In genomic region chr18:46917108-46917807, GRCh38 we compare ENCODE assay signal across 8 cellular contexts. TPM values are rescaled to one million over a fixed set of nuclear protein-coding genes. Genes with fewer than 3 reads are reported as not detected.
DNase-seq lines count a peak whose midpoint lies in the region; ATAC-seq, FAIRE-seq and TF ChIP-seq lines count a peak whose summit lies in the region.

Gene KATNAL2 (plus strand): TSS chr18:46917602. CDS start chr18:46946873, 29,271 bp downstream.
Gene PIAS2 (minus strand): TSS chr18:46917507. CDS start chr18:46917345, 162 bp downstream.

- peaks cover 30% of the 10 kb centered on the region for H3K4me1 Mint-ChIP-seq in activated B cell treated with CpG ODN at 0.5 μM for 24 hours

- FAIRE-seq in A549 (lab: Jason Lieb, UNC): no peak

- peak within 1 kb of the TSS; percentile 77 for H3K4me2 ChIP-seq in A549

- no peak for TF ChIP-seq RAD21 in A549 (conservative IDR thresholded peaks at IDR 0.05 in 1 of 2, IDR thresholded peaks at IDR 0.05 in 1 of 2)

- peak within 1 kb of the TSS; percentile 96 for H3K4me3 ChIP-seq in A549

- CTCF ChIA-PET in A549 (lab: Yijun Ruan, JAX) (no interaction called here), activated B cell treated with CpG ODN at 0.5 μM for 24 hours (lab: Charles Lee) (no interaction called here)

- no peaks in the 10 kb centered on the region for H3K9me3 Mint-ChIP-seq in activated B cell treated with CpG ODN at 0.5 μM for 24 hours

- no peaks in the 10 kb centered on the region for H3K9me3 ChIP-seq in A549

- POLR2A ChIA-PET in A549 (lab: Yijun Ruan, JAX) (interaction anchor here (1.0 to 1.2 kb wide), 2 partner anchors 40 to 233 kb away, joined by 3 read pairs; no protein-coding TSS in a partner anchor), activated B cell treated with CpG ODN at 0.5 μM for 24 hours (lab: Charles Lee) (interaction anchor here (0.5 to 1.4 kb wide), 8 partner anchors 8 to 744 kb away, joined by 3 to 5 read pairs (median 4); partner anchors contain the start of gene HDHD2)

- H3K4me1 ChIP-seq in A549: peaks cover 12% of the 10 kb centered on the region; the same call in 1 of the 3 replicates

- no peak for TF ChIP-seq CTCF in A549 (IDR thresholded peaks at IDR 0.05)
- no peak for TF ChIP-seq CTCF in activated B cell treated with CpG ODN at 0.5 μM for 24 hours (IDR thresholded peaks at IDR 0.05)

- H3K36me3 Mint-ChIP-seq in activated B cell treated with CpG ODN at 0.5 μM for 24 hours (ENCODE audit: low read depth): no peaks in the 10 kb centered on the region

- TF ChIP-seq EP300 in A549 (IDR thresholded peaks at IDR 0.05): no peak

- TF ChIP-seq POLR2A in A549 (IDR thresholded peaks at IDR 0.05; ENCODE audit: low read length): peak; percentile 78

- peak within 1 kb of the TSS; percentile 87 for H3K4me3 Mint-ChIP-seq in activated B cell treated with CpG ODN at 0.5 μM for 24 hours

- peak; percentile 87 to 91 for ATAC-seq in A549
- peak; percentile 68 for ATAC-seq in GM18517 (IDR thresholded peaks at IDR 0.05; ENCODE audit: unreplicated experiment)
- peak; percentile 87 for ATAC-seq in HG03025 (IDR thresholded peaks at IDR 0.05; ENCODE audit: low FRiP score, unreplicated experiment)
- ATAC-seq in activated B cell treated with CpG ODN at 0.5 μM for 24 hours (ENCODE audit: low read depth): peak; percentile 93

- WGBS in A549 (ENCODE audit: missing lambda C conversion rate): 0% methylated on average over 15 of the region's 107 CpGs

- intact Hi-C loops in activated B cell treated with CpG ODN at 0.5 μM for 24 hours (cut with micrococcal nuclease): loop anchor here (1.0 to 10.0 kb wide), 8 partner anchors 29 to 1014 kb away; partner anchors contain the start of genes EPG5 and HAUS1

- H3K27ac ChIP-seq in A549 (peak within 1 kb of the TSS; percentile 92 to 95), caudate nucleus (ENCODE audit: low read depth, low read length) (peak within 1 kb of the TSS; percentile 95)

- H3K27ac Mint-ChIP-seq in activated B cell treated with CpG ODN at 0.5 μM for 24 hours: peak within 1 kb of the TSS; percentile 79

- no peaks in the 10 kb centered on the region for H3K27me3 Mint-ChIP-seq in activated B cell treated with CpG ODN at 0.5 μM for 24 hours

- peak; percentile 29 to 68 for DNase-seq in A549 (ENCODE audit: low read depth in 1 of 2, low spot score in 1 of 2)
- peak; percentile 77 for DNase-seq in NCI-H2107 treated with DMSO at 0.1 percent for 48 hours (lab: John Stamatoyannopoulos, UW; ENCODE audit: unreplicated experiment)
- peak; percentile 85 for DNase-seq in activated B cell treated with CpG ODN at 0.5 μM for 24 hours
- DNase-seq in caudate nucleus (lab: John Stamatoyannopoulos, UW): peak in 60 of 61 donors; percentile 16 to 87 (median 70)
- DNase-seq in islet precursor cell: peak; percentile 86
- peak; percentile 77 for DNase-seq in stimulated activated CD4-positive, alpha-beta T cell treated with anti-CD3 and anti-CD28 coated beads, Interleukin-12 subunit alpha, Interleukin-12 subunit beta, amount 100 ng/mL, for 4 hours

TF ChIP-seq in A549, 52 proteins besides CTCF, POLR2A, EP300 and RAD21:
- TF ChIP-seq BHLHE40 (IDR thresholded peaks at IDR 0.05; ENCODE audit: low read depth, low read length) (0 out of 2 replicates have a peak, but pooled peaks have one; percentile 22), SMC3 (IDR thresholded peaks at IDR 0.05) (no peak), CHD2 (IDR thresholded peaks at IDR 0.05; ENCODE audit: low read length, partially characterized antibody) (no peak), MAX (IDR thresholded peaks at IDR 0.05) (0 out of 2 replicates have a peak, but pooled peaks have one; percentile 29), PHF8 (IDR thresholded peaks at IDR 0.05; ENCODE audit: borderline replicate concordance, low read depth) (peak; percentile 81), BCL3 (IDR thresholded peaks at IDR 0.05) (peak; percentile 54; the same call in 1 of the 3 replicates), E2F6 (IDR thresholded peaks at IDR 0.05; ENCODE audit: borderline replicate concordance, low read depth) (peak; percentile 24; the same call in 1 of the 2 replicates), JUNB (IDR thresholded peaks at IDR 0.05) (no peak), PBX3 (IDR thresholded peaks at IDR 0.05) (no peak), NR3C1 (IDR thresholded peaks at IDR 0.05) (no peak), ZSCAN20 (CRISPR knock-in tag; IDR thresholded peaks at IDR 0.05) (no peak), JUN (IDR thresholded peaks at IDR 0.05) (peak in 1 of 2 experiments; percentile 73; a peak in 2 of 5 replicates), CHD4 (IDR thresholded peaks at IDR 0.05; ENCODE audit: borderline replicate concordance) (no peak)

RNA-seq across cellular contexts. Expression of gene KATNAL2, which starts in this region (rescaled TPM):
- polyA plus RNA-seq in A549 (2011; rRNA removed) (3.1 and 5.4 TPM in 2 replicates), A549 (2017; fragmentation: RNase III; extraction: RNeasy Plus Mini Kit Qiagen cat#74134 plus additional on column Dnase treatment) (4.0 to 4.2 TPM (median 4.0 TPM) in 3 replicates)
- polyA plus RNA-seq in A549 (2012; cell fraction: cytosol; rRNA removed): 1.6 and 2.0 TPM in 2 replicates
- 3.2 and 5.8 TPM in 2 replicates for polyA plus RNA-seq in A549 (2012; cell fraction: nucleus; rRNA removed)
- polyA minus RNA-seq in A549 (2011; rRNA and poly(A)+ RNA removed): 1.0 and 1.9 TPM in 2 replicates
- 1.2 and 2.6 TPM in 2 replicates for total RNA-seq in activated B cell treated with CpG ODN at 0.5 μM for 24 hours

RNA-seq across cellular contexts. Expression of gene PIAS2, which starts in this region (rescaled TPM):
- polyA plus RNA-seq in A549 (2011; rRNA removed) (6.7 and 8.1 TPM in 2 replicates), A549 (2017; fragmentation: RNase III; extraction: RNeasy Plus Mini Kit Qiagen cat#74134 plus additional on column Dnase treatment) (6.6 to 7.0 TPM (median 6.8 TPM) in 3 replicates)
- polyA plus RNA-seq in A549 (2012; cell fraction: cytosol; rRNA removed): 4.3 and 5.8 TPM in 2 replicates
- polyA plus RNA-seq in A549 (2012; cell fraction: nucleus; rRNA removed): 2.0 and 2.5 TPM in 2 replicates
- 7.2 and 11.9 TPM in 2 replicates for polyA minus RNA-seq in A549 (2011; rRNA and poly(A)+ RNA removed)
- total RNA-seq in activated B cell treated with CpG ODN at 0.5 μM for 24 hours: 34.2 and 36.0 TPM in 2 replicates

Comparison
In these comparisons a context has a peak if more than half of its experiments do, and no peak if none do; other contexts are left out.
1. Peak in every context shown above with its lines: DNase-seq, ATAC-seq, H3K4me3 ChIP-seq and H3K27ac ChIP-seq.